14 cellular contexts compared by ENCODE assay signal in genomic region chr4:182018691-182019090, GRCh38.
A peak's percentile ranks its signal among the peaks of the same experiment; 100 is the strongest.
DNase-seq lines count a peak whose midpoint lies in the region; ATAC-seq and TF ChIP-seq lines count a peak whose summit lies in the region.
"Had no signal": no experiment of that assay in that cellular context is flagged by ENCODE, and none has a peak within 500 bp of the region (broad histone marks: within the 10 kb centered on the region; RNA-seq: fewer than 3 reads in every experiment).

No MANE protein-coding gene starts in this region.

- H3K27ac ChIP-seq in aorta (ENCODE audit: low read depth in 1 of 2, low read length in 2 of 2) (no peak overlapping the region), ascending aorta (no peak overlapping the region)
- H3K27ac ChIP-seq: cardiac muscle cell, heart right ventricle, neutrophil had no signal

- H3K4me3 ChIP-seq in aorta (ENCODE audit: low read length in 2 of 2): no peak overlapping the region
- no peak overlapping the region for H3K4me3 ChIP-seq in ascending aorta
- H3K4me3 ChIP-seq: cardiac muscle cell, heart right ventricle had no signal

- ATAC-seq in GM18867 (IDR thresholded peaks at IDR 0.05; ENCODE audit: unreplicated experiment) (peak; percentile 43), GM21447 (IDR thresholded peaks at IDR 0.05; ENCODE audit: unreplicated experiment) (peak; percentile 41), HG03025 (IDR thresholded peaks at IDR 0.05; ENCODE audit: low FRiP score, unreplicated experiment) (peak; percentile 26), HG03575 (IDR thresholded peaks at IDR 0.05; ENCODE audit: extremely low read depth, insufficient number of reproducible peaks, low FRiP score, unreplicated experiment) (peak; percentile 21), aorta (ENCODE audit: low FRiP score) (no peak)
- ATAC-seq: heart right ventricle had no signal

- no peaks in the 10 kb centered on the region for H3K27me3 ChIP-seq in aorta (ENCODE audit: control insufficient read depth in 1 of 2, insufficient read depth in 2 of 2, low read length in 1 of 2)
- no peaks in the 10 kb centered on the region for H3K27me3 ChIP-seq in ascending aorta
- H3K27me3 ChIP-seq: cardiac muscle cell, heart right ventricle, neutrophil had no signal

- no peak for TF ChIP-seq CTCF in ascending aorta (IDR thresholded peaks at IDR 0.05)

- 87 to 89% methylated on average over 2 of the region's 2 CpGs for WGBS in aorta, 2 donors

- DNase-seq in Kasumi-1 (lab: John Stamatoyannopoulos, UW) (no peak), aorta (no peak), ascending aorta (ENCODE audit: low spot score in 2 of 2) (no peak)
- DNase-seq in central memory CD4-positive, alpha-beta T cell: no peak
- DNase-seq: activated naive CD4-positive, alpha-beta T cell treated with anti-CD3 and anti-CD28 coated beads, Interleukin-2, amount 10 ng/mL, durations not matched to agents 7 days and 5 days; heart right ventricle; NCI-H1092; NCI-H524 had no signal

- no peaks in the 10 kb centered on the region for H3K9me3 ChIP-seq in aorta (ENCODE audit: control insufficient read depth, low read length)
- H3K9me3 ChIP-seq in ascending aorta: no peaks in the 10 kb centered on the region
- H3K9me3 ChIP-seq: heart right ventricle, neutrophil had no signal

- H3K4me1 ChIP-seq in aorta (ENCODE audit: control insufficient read depth in 1 of 2, insufficient read depth in 2 of 2, low read length in 2 of 2) (no peaks in the 10 kb centered on the region), ascending aorta (no peaks in the 10 kb centered on the region)
- H3K4me1 ChIP-seq: heart right ventricle had no signal

- intact Hi-C loops in aorta (cut with DNase I) (no loop called here), ascending aorta (cut with DNase I) (no loop called here)

- H3K36me3 ChIP-seq in aorta (ENCODE audit: control insufficient read depth in 1 of 2, insufficient read depth in 2 of 2, low read length in 1 of 2) (no peaks in the 10 kb centered on the region), ascending aorta (no peaks in the 10 kb centered on the region)
- H3K36me3 ChIP-seq: cardiac muscle cell, heart right ventricle, neutrophil had no signal
